Comparison of ENCODE assay signal across 21 cellular contexts in the genomic region with DNA sequence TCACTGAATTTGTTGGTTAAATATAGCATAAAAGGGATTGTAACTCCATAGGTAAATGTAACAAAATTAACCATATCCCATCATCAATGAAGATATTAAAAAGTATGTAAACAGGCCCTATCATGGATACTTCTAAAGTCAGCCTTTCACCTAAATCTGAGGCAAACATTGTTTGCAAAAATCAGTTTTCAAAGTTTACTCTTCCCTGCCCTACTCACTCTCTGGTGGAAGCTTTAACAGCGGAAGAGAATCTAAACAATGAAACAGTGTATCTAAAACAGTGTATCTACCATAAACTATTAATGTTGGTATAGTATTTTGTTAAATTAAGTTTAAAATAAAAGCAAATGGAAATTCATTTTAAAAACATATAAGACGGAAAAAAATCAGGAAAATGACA.
"Had no signal": no experiment of that assay in that cellular context is flagged by ENCODE, and none has a peak within 500 bp of the region (broad histone marks: within the 10 kb centered on the region; RNA-seq: fewer than 3 reads in every experiment).

No MANE protein-coding gene starts in this region.

- H3K4me3 Mint-ChIP-seq: activated naive CD8-positive, alpha-beta T cell treated with anti-CD3 and anti-CD28 coated beads, Interleukin-2, amount 50 U/mL, for 24 hours; activated T-helper 17 cell treated with anti-CD3 and anti-CD28 coated beads, Interleukin-2, amount 50 U/mL, for 72 hours; endodermal cell; nephron had no signal

- H3K27me3 ChIP-seq: dorsolateral prefrontal cortex, spleen, upper lobe of right lung had no signal

- H3K9me3 ChIP-seq: psoas muscle, spleen, thoracic aorta, upper lobe of right lung had no signal

- H3K4me3 ChIP-seq: dorsolateral prefrontal cortex, psoas muscle, spleen, thoracic aorta, upper lobe of right lung had no signal

- H3K27me3 Mint-ChIP-seq: activated naive CD8-positive, alpha-beta T cell treated with anti-CD3 and anti-CD28 coated beads, Interleukin-2, amount 50 U/mL, for 24 hours; activated T-helper 17 cell treated with anti-CD3 and anti-CD28 coated beads, Interleukin-2, amount 50 U/mL, for 72 hours had no signal

- H3K27ac ChIP-seq: psoas muscle, upper lobe of right lung had no signal

- DNase-seq: activated CD4-positive, alpha-beta T cell treated with anti-CD3 and anti-CD28 coated beads for 1 hour; activated CD4-positive, alpha-beta T cell treated with anti-CD3 and anti-CD28 coated beads, Interleukin-2, amount 50 U/mL, for 4 hours; activated naive CD4-positive, alpha-beta T cell treated with Interleukin-2 at 50 U/mL for 16 hours; activated naive CD8-positive, alpha-beta T cell treated with anti-CD3 and anti-CD28 coated beads, Interleukin-2, amount 50 U/mL, for 24 hours; activated T-cell treated with anti-CD3 and anti-CD28 coated beads for 4 hours; dorsolateral prefrontal cortex; head of caudate nucleus; kidney glomerular epithelial cell; left ventricle myocardium superior; mesendoderm; occipital lobe; psoas muscle; spleen; T-helper 9 cell; upper lobe of right lung had no signal

- FAIRE-seq: frontal cortex had no signal

- H3K36me3 ChIP-seq: thoracic aorta, upper lobe of right lung had no signal

- H3K9me3 Mint-ChIP-seq: activated naive CD8-positive, alpha-beta T cell treated with anti-CD3 and anti-CD28 coated beads, Interleukin-2, amount 50 U/mL, for 24 hours; activated T-helper 17 cell treated with anti-CD3 and anti-CD28 coated beads, Interleukin-2, amount 50 U/mL, for 72 hours; nephron had no signal

- ATAC-seq: activated naive CD8-positive, alpha-beta T cell treated with anti-CD3 and anti-CD28 coated beads, Interleukin-2, amount 50 U/mL, for 24 hours; activated T-helper 17 cell treated with anti-CD3 and anti-CD28 coated beads, Interleukin-2, amount 50 U/mL, for 72 hours; left ventricle myocardium superior; psoas muscle; sciatic nerve; upper lobe of right lung had no signal

- H3K4me1 Mint-ChIP-seq: activated T-helper 17 cell treated with anti-CD3 and anti-CD28 coated beads, Interleukin-2, amount 50 U/mL, for 72 hours had no signal

- H3K27ac Mint-ChIP-seq: activated naive CD8-positive, alpha-beta T cell treated with anti-CD3 and anti-CD28 coated beads, Interleukin-2, amount 50 U/mL, for 24 hours; activated T-helper 17 cell treated with anti-CD3 and anti-CD28 coated beads, Interleukin-2, amount 50 U/mL, for 72 hours; endodermal cell; nephron had no signal
